ENCODE assay signal across 14 cellular contexts in genomic region chr4:138158746-138159297, GRCh38.
A peak's percentile ranks its signal among the peaks of the same experiment; 100 is the strongest.
DNase-seq lines count a peak whose midpoint lies in the region; ATAC-seq and TF ChIP-seq lines count a peak whose summit lies in the region.
"Had no signal": no experiment of that assay in that cellular context is flagged by ENCODE, and none has a peak within 500 bp of the region (broad histone marks: within the 10 kb centered on the region; RNA-seq: fewer than 3 reads in every experiment).

No MANE protein-coding gene starts in this region.

- H3K9ac ChIP-seq in SK-N-SH, result no peak overlapping the region
- H3K9ac ChIP-seq: BLaER1 treated with 17β-estradiol and CSF1 and Interleukin-3, amounts not matched to agents 10 nM and 100 nM; neural progenitor cell had no signal

- H3F3A ChIP-seq in SK-N-SH (replicated peaks; ENCODE audit: insufficient read depth), result peaks cover 12% of the 10 kb centered on the region

- intact Hi-C loops in CD14-positive monocyte (cut with micrococcal nuclease) (no loop called here), head of caudate nucleus (cut with DNase I) (no loop called here)

- 90% methylated on average over 2 of the region's 2 CpGs for WGBS in SK-N-SH (ENCODE audit: low lambda C conversion rate)

- H3K4me1 ChIP-seq in ACC112 (ENCODE audit: control insufficient read depth, insufficient read depth, low read length, unreplicated experiment) (peaks cover 16% of the 10 kb centered on the region), SK-N-SH (ENCODE audit: control insufficient read depth in 1 of 2, insufficient read depth in 2 of 2, low read depth in 1 of 2, low read length in 1 of 2) (peaks cover 0 to 6% of the 10 kb centered on the region in 2 experiments; a peak in 2 of 4 replicates)

- H3K27me3 ChIP-seq in ACC112 (ENCODE audit: insufficient read depth, low read length) (no peaks in the 10 kb centered on the region), SK-N-SH (ENCODE audit: insufficient read depth) (no peaks in the 10 kb centered on the region)
- H3K27me3 ChIP-seq: BLaER1 treated with 17β-estradiol and CSF1 and Interleukin-3, amounts not matched to agents 10 nM and 100 nM; neural progenitor cell had no signal

- H3K27ac ChIP-seq in ACC112 (ENCODE audit: low read depth, low read length), result peak overlapping the region; percentile 55
- peak overlapping the region in 1 of 2 experiments; percentile 35; a peak in 2 of 4 replicates for H3K27ac ChIP-seq in SK-N-SH (ENCODE audit: low read depth in 2 of 2, low read length in 1 of 2)
- H3K27ac ChIP-seq: BLaER1 treated with 17β-estradiol and CSF1 and Interleukin-3, amounts not matched to agents 10 nM and 100 nM; neural progenitor cell had no signal

- H3K36me3 Mint-ChIP-seq in CD14-positive monocyte, result no peaks in the 10 kb centered on the region
- H3K36me3 Mint-ChIP-seq: neural progenitor cell had no signal

- no peak for TF ChIP-seq RAD21 in SK-N-SH (IDR thresholded peaks at IDR 0.05; ENCODE audit: low read length)

- H4K20me1 ChIP-seq in SK-N-SH (ENCODE audit: insufficient read depth), result no peaks in the 10 kb centered on the region
- H4K20me1 ChIP-seq: BLaER1 treated with 17β-estradiol and CSF1 and Interleukin-3, amounts not matched to agents 10 nM and 100 nM had no signal

- H3K36me3 ChIP-seq in ACC112 (ENCODE audit: insufficient read depth, low read length) (no peaks in the 10 kb centered on the region), SK-N-SH (replicated peaks in 1 of 2; ENCODE audit: control insufficient read depth in 1 of 2, insufficient read depth in 2 of 2, low read length in 1 of 2) (peaks cover 0 to 5% of the 10 kb centered on the region in 2 experiments)
- H3K36me3 ChIP-seq: BLaER1 treated with 17β-estradiol and CSF1 and Interleukin-3, amounts not matched to agents 10 nM and 100 nM; neural progenitor cell had no signal

- peaks cover 0 to 2% (median 0%) of the 10 kb centered on the region in 3 donors for H3K27me3 Mint-ChIP-seq in CD14-positive monocyte (ENCODE audit: low read depth in 3 of 3)
- H3K27me3 Mint-ChIP-seq: activated CD4-positive, alpha-beta memory T cell treated with anti-CD3 and anti-CD28 coated beads, Interleukin-2, amount 10 ng/mL, durations not matched to agents 7 days and 5 days; stimulated activated naive CD8-positive, alpha-beta T cell treated with anti-CD3 and anti-CD28 coated beads, Interleukin-15, Interleukin-2, amounts not matched to agents 100 ng/mL and 50 ng/mL, for 24 hours; T-helper 17 cell had no signal

- no peaks in the 10 kb centered on the region for H3K79me2 ChIP-seq in ACC112 (ENCODE audit: control insufficient read depth, insufficient read depth, low read length, unreplicated experiment)
- H3K79me2 ChIP-seq in SK-N-SH (ENCODE audit: insufficient read depth), result no peaks in the 10 kb centered on the region

- POLR2A ChIA-PET in SK-N-SH (lab: Yijun Ruan, JAX), result no interaction called here

- no peak for TF ChIP-seq EP300 in SK-N-SH (IDR thresholded peaks at IDR 0.05; ENCODE audit: borderline replicate concordance in 1 of 2, low read depth in 1 of 2, low read length in 1 of 2)

- H2AFZ ChIP-seq in ACC112 (ENCODE audit: low read length, unreplicated experiment), result peak overlapping the region; percentile 36
- no peak overlapping the region for H2AFZ ChIP-seq in SK-N-SH (ENCODE audit: low read depth)
- H2AFZ ChIP-seq: neural progenitor cell had no signal

- CTCF ChIA-PET in SK-N-SH (lab: Yijun Ruan, JAX), result interaction anchor here (1.3 to 1.6 kb wide), 2 partner anchors 24 kb away, joined by 3 to 4 read pairs; no protein-coding TSS in a partner anchor

- H3K9me2 ChIP-seq in SK-N-SH, result 0 out of 2 replicates have a peak, but pooled peaks cover 4% of the 10 kb centered on the region

- H3K27ac Mint-ChIP-seq in CD14-positive monocyte, result no peak overlapping the region
- H3K27ac Mint-ChIP-seq: activated CD4-positive, alpha-beta memory T cell treated with anti-CD3 and anti-CD28 coated beads, Interleukin-2, amount 10 ng/mL, durations not matched to agents 7 days and 5 days; neural progenitor cell; stimulated activated naive CD8-positive, alpha-beta T cell treated with anti-CD3 and anti-CD28 coated beads, Interleukin-15, Interleukin-2, amounts not matched to agents 100 ng/mL and 50 ng/mL, for 24 hours; T-helper 17 cell had no signal

- H3K4me1 Mint-ChIP-seq in CD14-positive monocyte, result no peaks in the 10 kb centered on the region
- H3K4me1 Mint-ChIP-seq: activated CD4-positive, alpha-beta memory T cell treated with anti-CD3 and anti-CD28 coated beads, Interleukin-2, amount 10 ng/mL, durations not matched to agents 7 days and 5 days; T-helper 17 cell had no signal

- H3K4me3 Mint-ChIP-seq in CD14-positive monocyte, result no peak overlapping the region
- H3K4me3 Mint-ChIP-seq: activated CD4-positive, alpha-beta memory T cell treated with anti-CD3 and anti-CD28 coated beads, Interleukin-2, amount 10 ng/mL, durations not matched to agents 7 days and 5 days; neural progenitor cell; stimulated activated naive CD8-positive, alpha-beta T cell treated with anti-CD3 and anti-CD28 coated beads, Interleukin-15, Interleukin-2, amounts not matched to agents 100 ng/mL and 50 ng/mL, for 24 hours; T-helper 17 cell had no signal

- DNase-seq in SK-N-SH, result no peak
- DNase-seq in fibroblast of the conjunctiva (ENCODE audit: low read depth), result peak; percentile 28
- DNase-seq in CD14-positive monocyte (ENCODE audit: low spot score), result no peak
- DNase-seq in NCI-H1105 treated with DMSO at 0.1 percent for 48 hours (lab: John Stamatoyannopoulos, UW), result no peak
- DNase-seq in head of caudate nucleus, result no peak
- no peak for DNase-seq in NCI-H748 (lab: John Stamatoyannopoulos, UW; ENCODE audit: unreplicated experiment)
- DNase-seq: activated CD4-positive, alpha-beta memory T cell treated with anti-CD3 and anti-CD28 coated beads, Interleukin-2, amount 10 ng/mL, durations not matched to agents 7 days and 5 days; left cardiac atrium; T-helper 17 cell had no signal

- H3K9me3 Mint-ChIP-seq in CD14-positive monocyte, result peaks cover 0 to 2% (median 0%) of the 10 kb centered on the region in 7 donors
- H3K9me3 Mint-ChIP-seq: activated CD4-positive, alpha-beta memory T cell treated with anti-CD3 and anti-CD28 coated beads, Interleukin-2, amount 10 ng/mL, durations not matched to agents 7 days and 5 days; neural progenitor cell; stimulated activated naive CD8-positive, alpha-beta T cell treated with anti-CD3 and anti-CD28 coated beads, Interleukin-15, Interleukin-2, amounts not matched to agents 100 ng/mL and 50 ng/mL, for 24 hours had no signal

- no peak overlapping the region for H3K4me2 ChIP-seq in SK-N-SH
- H3K4me2 ChIP-seq: BLaER1 treated with 17β-estradiol and CSF1 and Interleukin-3, amounts not matched to agents 10 nM and 100 nM; neural progenitor cell had no signal

- ATAC-seq in GM19463 (IDR thresholded peaks at IDR 0.05; ENCODE audit: unreplicated experiment), result peak; percentile 61
- ATAC-seq: left cardiac atrium, T-helper 17 cell had no signal

- H3K4me3 ChIP-seq in ACC112 (ENCODE audit: low read depth, low read length), result no peak overlapping the region
- no peak overlapping the region for H3K4me3 ChIP-seq in SK-N-SH (ENCODE audit: low read depth in 2 of 2, low read length in 1 of 2)
- H3K4me3 ChIP-seq: BLaER1 treated with 17β-estradiol and CSF1 and Interleukin-3, amounts not matched to agents 10 nM and 100 nM; neural progenitor cell had no signal

- TF ChIP-seq CTCF in SK-N-SH (IDR thresholded peaks at IDR 0.05) (no peak), CD14-positive monocyte (IDR thresholded peaks at IDR 0.05) (no peak)

- H3K9me3 ChIP-seq in SK-N-SH, result no peaks in the 10 kb centered on the region
- H3K9me3 ChIP-seq: BLaER1 treated with 17β-estradiol and CSF1 and Interleukin-3, amounts not matched to agents 10 nM and 100 nM had no signal

TF ChIP-seq in SK-N-SH, 30 proteins besides CTCF, POLR2A, EP300 and RAD21:
- TF ChIP-seq FOXJ3 (CRISPR knock-in tag; IDR thresholded peaks at IDR 0.05), result no peak
- peak; percentile 79; the same call in 1 of the 2 replicates for TF ChIP-seq FOSL2 (IDR thresholded peaks at IDR 0.05; ENCODE audit: borderline replicate concordance, low read depth)
- no peak for TF ChIP-seq NRF1 (IDR thresholded peaks at IDR 0.05; ENCODE audit: low read depth, low read length)
- no peak for TF ChIP-seq MEF2A (IDR thresholded peaks at IDR 0.05; ENCODE audit: borderline replicate concordance, low read depth)
- TF ChIP-seq MXI1 (IDR thresholded peaks at IDR 0.05; ENCODE audit: low read depth, low read length), result no peak
- peak; percentile 68 for TF ChIP-seq JUND (IDR thresholded peaks at IDR 0.05)
- no peak for TF ChIP-seq GABPA (IDR thresholded peaks at IDR 0.05; ENCODE audit: low read depth)
- TF ChIP-seq TCF12 (IDR thresholded peaks at IDR 0.05), result peak; percentile 68
- TF ChIP-seq EZH2phosphoT487 (IDR thresholded peaks at IDR 0.05; ENCODE audit: borderline replicate concordance, low read depth), result no peak
- TF ChIP-seq FOXM1 (IDR thresholded peaks at IDR 0.05; ENCODE audit: low read depth), result no peak
- TF ChIP-seq YY1 (IDR thresholded peaks at IDR 0.05; ENCODE audit: low read depth), result no peak
- peak; percentile 36; the same call in 1 of the 2 replicates for TF ChIP-seq PBX3 (IDR thresholded peaks at IDR 0.05)
